26 cellular contexts compared by ENCODE assay signal in genomic region chr14:92440345-92441003, GRCh38.
"Had no signal": no experiment of that assay in that cellular context is flagged by ENCODE, and none has a peak within 500 bp of the region (broad histone marks: within the 10 kb centered on the region; RNA-seq: fewer than 3 reads in every experiment).

No MANE protein-coding gene starts in this region.

- H3K36me3 ChIP-seq: pancreas, right atrium auricular region, spleen, thyroid gland, upper lobe of right lung had no signal

- H3K27me3 ChIP-seq: pancreas, right atrium auricular region, thyroid gland, upper lobe of right lung had no signal

- DNase-seq: activated CD4-positive, alpha-beta T cell treated with anti-CD3 and anti-CD28 coated beads, Interleukin-2, amount 10 ng/mL, durations not matched to agents 24 days and 14 days; activated CD8-positive, alpha-beta T cell treated with anti-CD3 and anti-CD28 coated beads, Interleukin-2, amount 10 ng/mL, durations not matched to agents 7 days and 5 days; activated gamma-delta T cell treated with Interleukin-2 at 50 U/mL for 16 hours; central memory CD4-positive, alpha-beta T cell; effector memory CD4-positive, alpha-beta T cell; foreskin melanocyte; glutamatergic neuron; hippocampal formation; left ventricle myocardium superior; mammary epithelial cell; naive thymus-derived CD8-positive, alpha-beta T cell; pancreas; psoas muscle; spleen; stimulated activated CD4-positive, alpha-beta T cell treated with anti-CD3 and anti-CD28 coated beads, Interleukin-4, amount 100 ng/mL, for 1 hour; stimulated activated naive CD4-positive, alpha-beta T cell treated with Interleukin-2 at 50 U/mL for 16 hours; substantia nigra; thyroid gland; upper lobe of right lung had no signal

- H3K9me3 ChIP-seq: pancreas, thyroid gland, upper lobe of right lung had no signal

- H3K4me1 ChIP-seq: pancreas, psoas muscle, thyroid gland, upper lobe of right lung had no signal

- FAIRE-seq: astrocyte, colon, endothelial cell of umbilical vein, pancreas had no signal

- H3K27ac ChIP-seq: pancreas, psoas muscle, right atrium auricular region, spleen, thyroid gland, upper lobe of right lung had no signal

- H3K4me3 ChIP-seq: pancreas, psoas muscle, right atrium auricular region, spleen, thyroid gland, upper lobe of right lung had no signal

- ATAC-seq: activated CD4-positive, CD25-positive, alpha-beta regulatory T cell treated with anti-CD3 and anti-CD28 coated beads, Interleukin-2, amount 50 U/mL, for 24 hours; activated CD8-positive, alpha-beta T cell treated with anti-CD3 and anti-CD28 coated beads, Interleukin-2, amount 10 ng/mL, durations not matched to agents 7 days and 5 days; activated naive CD4-positive, alpha-beta T cell treated with anti-CD3 and anti-CD28 coated beads, Interleukin-2, amount 50 U/mL, for 72 hours; esophagus mucosa; naive thymus-derived CD8-positive, alpha-beta T cell; pancreas; psoas muscle; upper lobe of right lung had no signal
